ENCODE assay signal across 7 cellular contexts in genomic region chr14:43207189-43207588, GRCh38.
"Had no signal": no experiment of that assay in that cellular context is flagged by ENCODE, and none has a peak within 500 bp of the region (broad histone marks: within the 10 kb centered on the region; RNA-seq: fewer than 3 reads in every experiment).

No MANE protein-coding gene starts in this region.

- H3K36me3 Mint-ChIP-seq: IgD-negative memory B cell had no signal

- H3K4me1 Mint-ChIP-seq: IgD-negative memory B cell had no signal

- H3K9ac ChIP-seq: KMS-11 had no signal

- H3K27ac ChIP-seq: HL-60, KMS-11 had no signal

- H3K4me2 ChIP-seq: KMS-11 had no signal

- DNase-seq: IMR-90, KBM-7, KG1 had no signal

- FAIRE-seq: HTR-8/SVneo had no signal

- H3K27ac Mint-ChIP-seq: IgD-negative memory B cell had no signal

- H3K4me3 Mint-ChIP-seq: IgD-negative memory B cell had no signal

- H3K27me3 Mint-ChIP-seq: IgD-negative memory B cell had no signal
